8 cellular contexts compared by ENCODE assay signal in genomic region chr3:42846682-42847522, GRCh38. TPM values are rescaled to one million over a fixed set of nuclear protein-coding genes. Genes with fewer than 3 reads are reported as not detected.
A peak's percentile ranks its signal among the peaks of the same experiment; 100 is the strongest.
DNase-seq lines count a peak whose midpoint lies in the region; ATAC-seq and TF ChIP-seq lines count a peak whose summit lies in the region.

No MANE protein-coding gene starts in this region.

- no peaks in the 10 kb centered on the region for H3K27me3 ChIP-seq in right cardiac atrium (ENCODE audit: control insufficient read depth, insufficient read depth)
- no peaks in the 10 kb centered on the region for H3K27me3 ChIP-seq in tibial artery

- H3K27me3 Mint-ChIP-seq in activated CD8-positive, alpha-beta memory T cell treated with anti-CD3 and anti-CD28 coated beads, Interleukin-2, amount 10 ng/mL, durations not matched to agents 7 days and 5 days: peaks cover 2% of the 10 kb centered on the region

- peak overlapping the region; percentile 93 for H3K27ac ChIP-seq in right cardiac atrium (ENCODE audit: low read length)
- H3K27ac ChIP-seq in tibial artery: peak overlapping the region; percentile 68 to 79
- no peak overlapping the region for H3K27ac ChIP-seq in RWPE1

- DNase-seq in activated CD8-positive, alpha-beta memory T cell treated with anti-CD3 and anti-CD28 coated beads, Interleukin-2, amount 10 ng/mL, durations not matched to agents 7 days and 5 days: no peak
- DNase-seq in activated CD8-positive, alpha-beta memory T cell treated with anti-CD3 and anti-CD28 coated beads, Interleukin-2, amount 50 U/mL, for 4 hours: no peak
- DNase-seq in OCI-M1 (lab: John Stamatoyannopoulos, UW) (peak; percentile 84), right cardiac atrium (peak in 2 of 3 donors; percentile 68 to 71), tibial artery (peak in 1 of 2 donors; percentile 56), RWPE1 (ENCODE audit: low spot score) (no peak)
- no peak for DNase-seq in stimulated activated CD4-positive, alpha-beta T cell treated with anti-CD3 and anti-CD28 coated beads, Interleukin-4, amount 100 ng/mL, for 1 hour

- ATAC-seq in activated CD8-positive, alpha-beta memory T cell treated with anti-CD3 and anti-CD28 coated beads, Interleukin-2, amount 10 ng/mL, durations not matched to agents 7 days and 5 days: peak; percentile 76
- peak in 1 of 2 donors; percentile 31 for ATAC-seq in right cardiac atrium
- no peak for ATAC-seq in HG03045 (IDR thresholded peaks at IDR 0.05; ENCODE audit: unreplicated experiment)

- peaks cover 18% of the 10 kb centered on the region for H3K4me1 Mint-ChIP-seq in activated CD8-positive, alpha-beta memory T cell treated with anti-CD3 and anti-CD28 coated beads, Interleukin-2, amount 10 ng/mL, durations not matched to agents 7 days and 5 days

- 19% methylated on average over 5 of the region's 5 CpGs for whole genome bisulfite sequencing in right cardiac atrium

- peak overlapping the region; percentile 56 for H3K27ac Mint-ChIP-seq in activated CD8-positive, alpha-beta memory T cell treated with anti-CD3 and anti-CD28 coated beads, Interleukin-2, amount 10 ng/mL, durations not matched to agents 7 days and 5 days

- no peaks in the 10 kb centered on the region for H3K36me3 ChIP-seq in tibial artery

- peak overlapping the region; percentile 31 for H3K4me3 Mint-ChIP-seq in activated CD8-positive, alpha-beta memory T cell treated with anti-CD3 and anti-CD28 coated beads, Interleukin-2, amount 10 ng/mL, durations not matched to agents 7 days and 5 days

- intact Hi-C loops in right cardiac atrium (cut with DNase I) (no loop called here), tibial artery (cut with DNase I; ENCODE audit: low total_unique reads) (no loop called here)

- POLR2A ChIA-PET in RWPE1 (lab: Yijun Ruan, JAX; ENCODE audit: low non-redundant PET): no interaction called here

- CTCF ChIA-PET in activated CD8-positive, alpha-beta memory T cell treated with anti-CD3 and anti-CD28 coated beads, Interleukin-2, amount 10 ng/mL, durations not matched to agents 7 days and 5 days (lab: Charles Lee): interaction anchor here (0.9 to 1.2 kb wide), 2 partner anchors 16 kb away, joined by 5 read pairs; no protein-coding TSS in a partner anchor
- CTCF ChIA-PET in RWPE1 (lab: Yijun Ruan, JAX): interaction anchor here (0.5 kb wide), 1 partner anchor 289 kb away, joined by 4 read pairs; no protein-coding TSS in a partner anchor

- TF ChIP-seq CTCF in tibial artery (IDR thresholded peaks at IDR 0.05): no peak
- TF ChIP-seq CTCF in RWPE1 (conservative IDR thresholded peaks at IDR 0.05; ENCODE audit: low read depth): no peak

- no peaks in the 10 kb centered on the region for H3K9me3 Mint-ChIP-seq in activated CD8-positive, alpha-beta memory T cell treated with anti-CD3 and anti-CD28 coated beads, Interleukin-2, amount 10 ng/mL, durations not matched to agents 7 days and 5 days (ENCODE audit: low read depth)

- H3K9me3 ChIP-seq in right cardiac atrium (ENCODE audit: control insufficient read depth, low read length) (no peaks in the 10 kb centered on the region), tibial artery (no peaks in the 10 kb centered on the region)

- H3K4me3 ChIP-seq in right cardiac atrium (ENCODE audit: low read length): no peak overlapping the region
- no peak overlapping the region for H3K4me3 ChIP-seq in tibial artery

- H3K4me1 ChIP-seq in right cardiac atrium (ENCODE audit: control insufficient read depth, insufficient read depth, low read length) (peaks cover 8% of the 10 kb centered on the region), tibial artery (peaks cover 5 to 77% (median 56%) of the 10 kb centered on the region in 4 donors)

- peaks cover 2% of the 10 kb centered on the region for H3K36me3 Mint-ChIP-seq in activated CD8-positive, alpha-beta memory T cell treated with anti-CD3 and anti-CD28 coated beads, Interleukin-2, amount 10 ng/mL, durations not matched to agents 7 days and 5 days

RNA-seq across cellular contexts. Expression of gene CYP8B1, which starts 28.8 kb away (rescaled TPM):
- total RNA-seq in activated CD8-positive, alpha-beta memory T cell treated with anti-CD3 and anti-CD28 coated beads, Interleukin-2, amount 10 ng/mL, durations not matched to agents 7 days and 5 days: not detected
- under 1 TPM in 1 of 4 donors, not detected in 3; 0.14 TPM for total RNA-seq in right cardiac atrium
- 0.02 TPM for polyA plus RNA-seq in right cardiac atrium

RNA-seq across cellular contexts. Expression of gene ACKR2, which starts 37.7 kb away (rescaled TPM):
- 1 to 10 TPM; 2.3 to 2.6 TPM for total RNA-seq in activated CD8-positive, alpha-beta memory T cell treated with anti-CD3 and anti-CD28 coated beads, Interleukin-2, amount 10 ng/mL, durations not matched to agents 7 days and 5 days
- 1 to 10 TPM; 1.4 to 2.4 (median 1.8) TPM for total RNA-seq in right cardiac atrium
- 1.2 TPM for polyA plus RNA-seq in right cardiac atrium

RNA-seq across cellular contexts. Expression of gene HIGD1A, which starts 42.6 kb away (rescaled TPM):
- total RNA-seq in activated CD8-positive, alpha-beta memory T cell treated with anti-CD3 and anti-CD28 coated beads, Interleukin-2, amount 10 ng/mL, durations not matched to agents 7 days and 5 days: 10 to 100 TPM; 53.6 to 71.1 TPM
- total RNA-seq in right cardiac atrium: 100 to 1,000 TPM; 179 to 274 (median 239) TPM
- 348 TPM for polyA plus RNA-seq in right cardiac atrium

RNA-seq across cellular contexts. Expression of gene ZNF662, which starts 59.0 kb away (rescaled TPM):
- under 1 TPM in 1 of 2 experiments, not detected in 1; 0.47 TPM for total RNA-seq in activated CD8-positive, alpha-beta memory T cell treated with anti-CD3 and anti-CD28 coated beads, Interleukin-2, amount 10 ng/mL, durations not matched to agents 7 days and 5 days
- 1 to 10 TPM; 5.6 to 8.9 (median 7.0) TPM for total RNA-seq in right cardiac atrium
- 3.1 TPM for polyA plus RNA-seq in right cardiac atrium

Comparison
In these comparisons a context has a peak if more than half of its experiments do, and no peak if none do; other contexts are left out.
1. DNase-seq: peak in OCI-M1 (single experiment) and right cardiac atrium (2 of 3); none in activated CD8-positive, alpha-beta memory T cell treated with anti-CD3 and anti-CD28 coated beads, Interleukin-2, amount 10 ng/mL, durations not matched to agents 7 days and 5 days (single experiment), activated CD8-positive, alpha-beta memory T cell treated with anti-CD3 and anti-CD28 coated beads, Interleukin-2, amount 50 U/mL, for 4 hours (single experiment), stimulated activated CD4-positive, alpha-beta T cell treated with anti-CD3 and anti-CD28 coated beads, Interleukin-4, amount 100 ng/mL, for 1 hour (single experiment) and RWPE1 (single experiment).